In genomic region chr13:44026194-44026593, GRCh38 we compare ENCODE assay signal across 22 cellular contexts.
"Had no signal": no experiment of that assay in that cellular context is flagged by ENCODE, and none has a peak within 500 bp of the region (broad histone marks: within the 10 kb centered on the region; RNA-seq: fewer than 3 reads in every experiment).

No MANE protein-coding gene starts in this region.

- H3K36me3 ChIP-seq: esophagus muscularis mucosa, gastrocnemius medialis, neutrophil, suprapubic skin, thyroid gland, upper lobe of left lung, uterus had no signal

- H2AFZ ChIP-seq: hepatocyte had no signal

- H3K79me2 ChIP-seq: hepatocyte had no signal

- H3K9me3 Mint-ChIP-seq: naive thymus-derived CD4-positive, alpha-beta T cell; nephron progenitor cell had no signal

- H3K27me3 ChIP-seq: dorsolateral prefrontal cortex, esophagus muscularis mucosa, gastrocnemius medialis, hepatocyte, neutrophil, suprapubic skin, thyroid gland, upper lobe of left lung, uterus had no signal

- DNase-seq: cortex of kidney; dorsolateral prefrontal cortex; effector CD8-positive, alpha-beta T cell; gastrocnemius medialis; left colon; left ventricle myocardium superior; mesendoderm; naive thymus-derived CD4-positive, alpha-beta T cell; nephron progenitor cell; right cardiac atrium; small intestine; stimulated activated CD4-positive, alpha-beta T cell treated with anti-CD3 and anti-CD28 coated beads, Interleukin-12 subunit alpha, Interleukin-12 subunit beta, amount 100 ng/mL, for 4 hours; stimulated activated naive CD8-positive, alpha-beta T cell treated with anti-CD3 and anti-CD28 coated beads, Interleukin-15, Interleukin-2, amounts not matched to agents 100 U/mL and 50 U/mL, for 24 hours; thyroid gland; upper lobe of left lung; uterus had no signal

- H3K27ac Mint-ChIP-seq: naive thymus-derived CD4-positive, alpha-beta T cell; nephron progenitor cell had no signal

- H3K9me3 ChIP-seq: esophagus muscularis mucosa, gastrocnemius medialis, neutrophil, suprapubic skin, thyroid gland, upper lobe of left lung, uterus had no signal

- H3K4me1 Mint-ChIP-seq: naive thymus-derived CD4-positive, alpha-beta T cell; nephron progenitor cell had no signal

- H3K4me3 Mint-ChIP-seq: naive thymus-derived CD4-positive, alpha-beta T cell; nephron progenitor cell had no signal

- ATAC-seq: gastrocnemius medialis; left colon; left ventricle myocardium superior; naive thymus-derived CD4-positive, alpha-beta T cell; right cardiac atrium; stimulated activated naive CD8-positive, alpha-beta T cell treated with anti-CD3 and anti-CD28 coated beads, Interleukin-15, Interleukin-2, amounts not matched to agents 100 U/mL and 50 U/mL, for 24 hours had no signal

- H3K4me1 ChIP-seq: suprapubic skin, upper lobe of left lung, uterus had no signal

- H3K27ac ChIP-seq: dorsolateral prefrontal cortex, epithelial cell of prostate, esophagus muscularis mucosa, gastrocnemius medialis, hepatocyte, neutrophil, suprapubic skin, thyroid gland, upper lobe of left lung, uterus had no signal

- H3K4me2 ChIP-seq: hepatocyte had no signal

- H3K4me3 ChIP-seq: dorsolateral prefrontal cortex, esophagus muscularis mucosa, gastrocnemius medialis, hepatocyte, lung, suprapubic skin, thyroid gland, upper lobe of left lung, uterus had no signal

- H3K36me3 Mint-ChIP-seq: naive thymus-derived CD4-positive, alpha-beta T cell had no signal
